2 cellular contexts compared by ENCODE assay signal in genomic region chr11:94117871-94118270, GRCh38.
TF ChIP-seq lines count a peak whose summit lies in the region.

No MANE protein-coding gene starts in this region.

TF ChIP-seq in H1, 55 proteins besides CTCF, POLR2A, EP300 and RAD21:
- TF ChIP-seq GABPA (IDR thresholded peaks at IDR 0.05; ENCODE audit: borderline replicate concordance, insufficient read depth, low read length) (no peak), HDAC6 (IDR thresholded peaks at IDR 0.05; ENCODE audit: low read depth, low read length) (no peak), CEBPB (IDR thresholded peaks at IDR 0.05; ENCODE audit: low read depth, low read length) (no peak), RBBP5 (IDR thresholded peaks at IDR 0.05; ENCODE audit: borderline replicate concordance, low read depth, low read length) (no peak), TEAD4 (IDR thresholded peaks at IDR 0.05; ENCODE audit: low read depth, low read length) (no peak), CHD1 (IDR thresholded peaks at IDR 0.05; ENCODE audit: low read depth, low read length) (no peak), BCL11A (IDR thresholded peaks at IDR 0.05; ENCODE audit: low read depth in 2 of 2, low read length in 2 of 2) (no peak), SUZ12 (IDR thresholded peaks at IDR 0.05; ENCODE audit: low read length) (no peak), PHF8 (conservative IDR thresholded peaks at IDR 0.05; ENCODE audit: low read depth, low read length) (no peak), CHD2 (IDR thresholded peaks at IDR 0.05; ENCODE audit: low read length) (no peak), KDM4A (IDR thresholded peaks at IDR 0.05; ENCODE audit: low read depth, low read length, severe bottlenecking) (no peak), MAX (IDR thresholded peaks at IDR 0.05) (no peak), BRCA1 (IDR thresholded peaks at IDR 0.05; ENCODE audit: low read depth, low read length) (no peak), SIRT6 (IDR thresholded peaks at IDR 0.05; ENCODE audit: low read length) (no peak), SP2 (IDR thresholded peaks at IDR 0.05; ENCODE audit: low read length) (no peak), ZNF274 (IDR thresholded peaks at IDR 0.05; ENCODE audit: borderline replicate concordance, extremely low read depth, low read length) (no peak), POLR2AphosphoS5 (IDR thresholded peaks at IDR 0.05; ENCODE audit: low read depth, low read length) (no peak), YY1 (IDR thresholded peaks at IDR 0.05; ENCODE audit: low read depth, low read length) (no peak)

TF ChIP-seq in SK-N-SH, 30 proteins besides CTCF, POLR2A, EP300 and RAD21:
- TF ChIP-seq MXI1 (IDR thresholded peaks at IDR 0.05; ENCODE audit: low read depth, low read length) (no peak), SIN3A (IDR thresholded peaks at IDR 0.05; ENCODE audit: borderline replicate concordance, low read depth, low read length) (no peak), YY1 (IDR thresholded peaks at IDR 0.05; ENCODE audit: low read depth) (no peak), TCF12 (IDR thresholded peaks at IDR 0.05) (no peak), RFX5 (IDR thresholded peaks at IDR 0.05; ENCODE audit: low read length) (no peak), PBX3 (IDR thresholded peaks at IDR 0.05) (no peak), GABPA (IDR thresholded peaks at IDR 0.05; ENCODE audit: low read depth) (no peak), MEF2A (IDR thresholded peaks at IDR 0.05; ENCODE audit: borderline replicate concordance, low read depth) (no peak), TAF1 (IDR thresholded peaks at IDR 0.05; ENCODE audit: borderline replicate concordance, low read depth, low read length) (no peak), FOSL2 (IDR thresholded peaks at IDR 0.05; ENCODE audit: borderline replicate concordance, low read depth) (no peak), IRF3 (IDR thresholded peaks at IDR 0.05; ENCODE audit: low read depth, low read length) (no peak), FOXJ3 (CRISPR knock-in tag; IDR thresholded peaks at IDR 0.05) (no peak), NRF1 (IDR thresholded peaks at IDR 0.05; ENCODE audit: low read depth, low read length) (no peak), FOXM1 (IDR thresholded peaks at IDR 0.05; ENCODE audit: low read depth) (no peak), TEAD4 (IDR thresholded peaks at IDR 0.05; ENCODE audit: borderline replicate concordance, insufficient read depth) (no peak), USF2 (IDR thresholded peaks at IDR 0.05; ENCODE audit: borderline replicate concordance, low read depth, low read length) (no peak)
